ENCODE assay signal across 1 cellular context in genomic region chr5:10685103-10685502, GRCh38.
TF ChIP-seq lines count a peak whose summit lies in the region.

No MANE protein-coding gene starts in this region.

TF ChIP-seq in GM23338, 12 proteins besides CTCF, POLR2A, EP300 and RAD21 (continued from another document):
- TF ChIP-seq, protein P1, sequence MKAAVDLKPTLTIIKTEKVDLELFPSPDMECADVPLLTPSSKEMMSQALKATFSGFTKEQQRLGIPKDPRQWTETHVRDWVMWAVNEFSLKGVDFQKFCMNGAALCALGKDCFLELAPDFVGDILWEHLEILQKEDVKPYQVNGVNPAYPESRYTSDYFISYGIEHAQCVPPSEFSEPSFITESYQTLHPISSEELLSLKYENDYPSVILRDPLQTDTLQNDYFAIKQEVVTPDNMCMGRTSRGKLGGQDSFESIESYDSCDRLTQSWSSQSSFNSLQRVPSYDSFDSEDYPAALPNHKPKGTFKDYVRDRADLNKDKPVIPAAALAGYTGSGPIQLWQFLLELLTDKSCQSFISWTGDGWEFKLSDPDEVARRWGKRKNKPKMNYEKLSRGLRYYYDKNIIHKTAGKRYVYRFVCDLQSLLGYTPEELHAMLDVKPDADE (IDR thresholded peaks at IDR 0.05), result no peak
- TF ChIP-seq ZNF331 (CRISPR knock-in tag; IDR thresholded peaks at IDR 0.05; ENCODE audit: low read depth) (no peak), EZH2phosphoT487 (IDR thresholded peaks at IDR 0.05; ENCODE audit: unreplicated experiment) (no peak), CREB1 (CRISPR knock-in tag; IDR thresholded peaks at IDR 0.05; ENCODE audit: low read depth) (no peak), STAT1 (IDR thresholded peaks at IDR 0.05; ENCODE audit: unreplicated experiment) (no peak), JUNB (IDR thresholded peaks at IDR 0.05; ENCODE audit: unreplicated experiment) (no peak), POLR2AphosphoS5 (IDR thresholded peaks at IDR 0.05; ENCODE audit: low read depth) (no peak), NANOG (IDR thresholded peaks at IDR 0.05; ENCODE audit: borderline replicate concordance) (no peak), EZH2 (IDR thresholded peaks at IDR 0.05; ENCODE audit: low read depth, unreplicated experiment) (no peak)
- TF ChIP-seq, protein P2, sequence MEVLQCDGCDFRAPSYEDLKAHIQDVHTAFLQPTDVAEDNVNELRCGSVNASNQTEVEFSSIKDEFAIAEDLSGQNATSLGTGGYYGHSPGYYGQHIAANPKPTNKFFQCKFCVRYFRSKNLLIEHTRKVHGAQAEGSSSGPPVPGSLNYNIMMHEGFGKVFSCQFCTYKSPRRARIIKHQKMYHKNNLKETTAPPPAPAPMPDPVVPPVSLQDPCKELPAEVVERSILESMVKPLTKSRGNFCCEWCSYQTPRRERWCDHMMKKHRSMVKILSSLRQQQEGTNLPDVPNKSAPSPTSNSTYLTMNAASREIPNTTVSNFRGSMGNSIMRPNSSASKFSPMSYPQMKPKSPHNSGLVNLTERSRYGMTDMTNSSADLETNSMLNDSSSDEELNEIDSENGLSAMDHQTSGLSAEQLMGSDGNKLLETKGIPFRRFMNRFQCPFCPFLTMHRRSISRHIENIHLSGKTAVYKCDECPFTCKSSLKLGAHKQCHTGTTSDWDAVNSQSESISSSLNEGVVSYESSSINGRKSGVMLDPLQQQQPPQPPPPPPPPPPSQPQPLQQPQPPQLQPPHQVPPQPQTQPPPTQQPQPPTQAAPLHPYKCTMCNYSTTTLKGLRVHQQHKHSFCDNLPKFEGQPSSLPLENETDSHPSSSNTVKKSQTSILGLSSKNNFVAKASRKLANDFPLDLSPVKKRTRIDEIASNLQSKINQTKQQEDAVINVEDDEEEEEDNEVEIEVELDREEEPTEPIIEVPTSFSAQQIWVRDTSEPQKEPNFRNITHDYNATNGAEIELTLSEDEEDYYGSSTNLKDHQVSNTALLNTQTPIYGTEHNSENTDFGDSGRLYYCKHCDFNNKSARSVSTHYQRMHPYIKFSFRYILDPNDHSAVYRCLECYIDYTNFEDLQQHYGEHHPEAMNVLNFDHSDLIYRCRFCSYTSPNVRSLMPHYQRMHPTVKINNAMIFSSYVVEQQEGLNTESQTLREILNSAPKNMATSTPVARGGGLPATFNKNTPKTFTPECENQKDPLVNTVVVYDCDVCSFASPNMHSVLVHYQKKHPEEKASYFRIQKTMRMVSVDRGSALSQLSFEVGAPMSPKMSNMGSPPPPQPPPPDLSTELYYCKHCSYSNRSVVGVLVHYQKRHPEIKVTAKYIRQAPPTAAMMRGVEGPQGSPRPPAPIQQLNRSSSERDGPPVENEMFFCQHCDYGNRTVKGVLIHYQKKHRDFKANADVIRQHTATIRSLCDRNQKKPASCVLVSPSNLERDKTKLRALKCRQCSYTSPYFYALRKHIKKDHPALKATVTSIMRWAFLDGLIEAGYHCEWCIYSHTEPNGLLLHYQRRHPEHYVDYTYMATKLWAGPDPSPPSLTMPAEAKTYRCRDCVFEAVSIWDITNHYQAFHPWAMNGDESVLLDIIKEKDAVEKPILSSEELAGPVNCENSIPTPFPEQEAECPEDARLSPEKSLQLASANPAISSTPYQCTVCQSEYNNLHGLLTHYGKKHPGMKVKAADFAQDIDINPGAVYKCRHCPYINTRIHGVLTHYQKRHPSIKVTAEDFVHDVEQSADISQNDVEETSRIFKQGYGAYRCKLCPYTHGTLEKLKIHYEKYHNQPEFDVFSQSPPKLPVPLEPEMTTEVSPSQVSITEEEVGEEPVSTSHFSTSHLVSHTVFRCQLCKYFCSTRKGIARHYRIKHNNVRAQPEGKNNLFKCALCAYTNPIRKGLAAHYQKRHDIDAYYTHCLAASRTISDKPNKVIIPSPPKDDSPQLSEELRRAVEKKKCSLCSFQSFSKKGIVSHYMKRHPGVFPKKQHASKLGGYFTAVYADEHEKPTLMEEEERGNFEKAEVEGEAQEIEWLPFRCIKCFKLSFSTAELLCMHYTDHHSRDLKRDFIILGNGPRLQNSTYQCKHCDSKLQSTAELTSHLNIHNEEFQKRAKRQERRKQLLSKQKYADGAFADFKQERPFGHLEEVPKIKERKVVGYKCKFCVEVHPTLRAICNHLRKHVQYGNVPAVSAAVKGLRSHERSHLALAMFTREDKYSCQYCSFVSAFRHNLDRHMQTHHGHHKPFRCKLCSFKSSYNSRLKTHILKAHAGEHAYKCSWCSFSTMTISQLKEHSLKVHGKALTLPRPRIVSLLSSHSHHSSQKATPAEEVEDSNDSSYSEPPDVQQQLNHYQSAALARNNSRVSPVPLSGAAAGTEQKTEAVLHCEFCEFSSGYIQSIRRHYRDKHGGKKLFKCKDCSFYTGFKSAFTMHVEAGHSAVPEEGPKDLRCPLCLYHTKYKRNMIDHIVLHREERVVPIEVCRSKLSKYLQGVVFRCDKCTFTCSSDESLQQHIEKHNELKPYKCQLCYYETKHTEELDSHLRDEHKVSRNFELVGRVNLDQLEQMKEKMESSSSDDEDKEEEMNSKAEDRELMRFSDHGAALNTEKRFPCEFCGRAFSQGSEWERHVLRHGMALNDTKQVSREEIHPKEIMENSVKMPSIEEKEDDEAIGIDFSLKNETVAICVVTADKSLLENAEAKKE (CRISPR knock-in tag; IDR thresholded peaks at IDR 0.05), result no peak
